In genomic region chr2:70596739-70597138, GRCh38 we compare ENCODE assay signal across 10 cellular contexts. TPM values are rescaled to one million over a fixed set of nuclear protein-coding genes. Genes with fewer than 3 reads are reported as not detected.
DNase-seq lines count a peak whose midpoint lies in the region; ATAC-seq lines count a peak whose summit lies in the region.
"Had no signal": no experiment of that assay in that cellular context is flagged by ENCODE, and none has a peak within 500 bp of the region (broad histone marks: within the 10 kb centered on the region; RNA-seq: fewer than 3 reads in every experiment).

No MANE protein-coding gene starts in this region.

- ATAC-seq in HG02973 (IDR thresholded peaks at IDR 0.05; ENCODE audit: unreplicated experiment), result no peak
- no peak for ATAC-seq in GM18517 (IDR thresholded peaks at IDR 0.05; ENCODE audit: unreplicated experiment)

- DNase-seq in A172 (ENCODE audit: low spot score), result peak; percentile 94
- peak; percentile 50 for DNase-seq in ELR (ENCODE audit: low read depth)
- DNase-seq in RPMI7951 (ENCODE audit: low read depth), result peak; percentile 97
- DNase-seq in glomerular visceral epithelial cell (ENCODE audit: extremely low spot score), result peak; percentile 96
- no peak for DNase-seq in AG08396 (ENCODE audit: low spot score)
- DNase-seq in HCEC 1CT, result no peak
- DNase-seq: NCI-H1092, occipital lobe had no signal

RNA-seq across cellular contexts. Expression of gene TGFA, which starts 43.1 kb away (rescaled TPM):
- total RNA-seq in A172 (2014; rRNA removed; shearing (Covaris generic)), result 0.31 and 1.0 TPM in 2 replicates
- total RNA-seq in RPMI7951 (2014; rRNA removed; shearing (Covaris generic)), result 4.2 and 4.3 TPM in 2 replicates

Comparison
In these comparisons a context has a peak if more than half of its experiments do, and no peak if none do; other contexts are left out.
1. DNase-seq: peak in A172 (single experiment), ELR (single experiment), RPMI7951 (single experiment) and glomerular visceral epithelial cell (single experiment); none in AG08396 (single experiment) and HCEC 1CT (single experiment).